In the genomic region with DNA sequence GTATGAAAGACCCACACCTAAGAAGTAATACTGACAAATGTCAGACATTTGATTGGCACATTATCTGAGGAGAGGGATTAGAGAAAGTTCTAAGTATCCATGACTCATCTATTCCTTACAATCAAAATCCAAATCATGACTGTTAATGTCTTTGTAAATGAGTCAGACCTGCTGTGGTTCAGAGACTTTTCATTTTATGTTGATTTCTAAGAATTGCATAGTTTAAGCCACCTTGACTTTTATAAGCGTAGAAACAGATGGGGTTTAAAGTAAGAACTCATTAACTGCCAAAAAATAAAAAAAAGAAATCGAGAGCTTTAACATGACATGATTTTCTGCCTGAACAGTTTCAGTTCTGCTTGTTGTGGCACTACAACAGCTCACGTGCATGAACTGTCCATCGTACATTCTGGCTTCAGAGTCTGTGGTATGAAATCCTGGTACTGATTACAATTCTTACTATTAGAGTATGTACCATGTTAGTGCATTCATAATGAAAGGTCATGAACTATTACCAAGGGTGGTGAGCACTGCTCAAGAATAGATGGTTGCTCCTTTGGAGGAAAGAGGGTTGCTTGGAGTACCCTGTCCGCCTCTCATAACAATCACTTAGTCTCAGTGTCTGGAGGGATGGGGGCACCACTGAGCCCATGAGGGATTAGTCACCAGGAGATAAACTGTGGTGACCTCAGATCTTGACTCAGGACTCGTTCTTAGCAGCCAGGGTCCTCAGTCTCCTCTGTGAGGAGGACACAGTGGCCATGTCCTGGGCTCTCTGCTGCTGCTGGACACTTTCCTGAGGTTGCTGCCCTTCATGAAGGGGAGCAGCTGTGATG, we compare ENCODE assay signal across 8 cellular contexts. TPM values are rescaled to one million over a fixed set of nuclear protein-coding genes. Genes with fewer than 3 reads are reported as not detected.
DNase-seq lines count a peak whose midpoint lies in the region; ATAC-seq and TF ChIP-seq lines count a peak whose summit lies in the region.

No MANE protein-coding gene starts in this region.

- peak overlapping the region in 1 of 8 donors; percentile 8 for H3K4me3 Mint-ChIP-seq in CD4-positive, alpha-beta memory T cell
- H3K4me3 Mint-ChIP-seq in activated B cell treated with CpG ODN at 0.5 μM for 24 hours = peak overlapping the region; percentile 38

- WGBS in psoas muscle, 3 donors = 57 to 65% (median 58%) methylated on average over 6 of the region's 6 CpGs

- peaks cover 0 to under 1% of the 10 kb centered on the region in 2 donors for H3K36me3 Mint-ChIP-seq in CD4-positive, alpha-beta memory T cell
- H3K36me3 Mint-ChIP-seq in activated B cell treated with CpG ODN at 0.5 μM for 24 hours (ENCODE audit: low read depth) = peaks cover 75% of the 10 kb centered on the region

- no peak for TF ChIP-seq CTCF in activated B cell treated with CpG ODN at 0.5 μM for 24 hours (IDR thresholded peaks at IDR 0.05)
- no peak for TF ChIP-seq CTCF in psoas muscle (IDR thresholded peaks at IDR 0.05)

- no peak for DNase-seq in CD4-positive, alpha-beta memory T cell
- DNase-seq in activated B cell treated with CpG ODN at 0.5 μM for 24 hours = no peak
- DNase-seq in psoas muscle = no peak
- no peak for DNase-seq in NCI-H1048 (lab: John Stamatoyannopoulos, UW)
- DNase-seq in DMS79 treated with DMSO at 0.1 percent for 48 hours (lab: John Stamatoyannopoulos, UW) = no peak
- no peak for DNase-seq in head of caudate nucleus

- peaks cover 2 to 8% of the 10 kb centered on the region in 2 donors for H3K27me3 Mint-ChIP-seq in CD4-positive, alpha-beta memory T cell
- H3K27me3 Mint-ChIP-seq in activated B cell treated with CpG ODN at 0.5 μM for 24 hours = no peaks in the 10 kb centered on the region

- intact Hi-C loops in CD4-positive, alpha-beta memory T cell (cut with micrococcal nuclease) = no loop called here
- intact Hi-C loops in activated B cell treated with CpG ODN at 0.5 μM for 24 hours (cut with micrococcal nuclease) (loop anchor here (1.0 kb wide), 1 partner anchor 57 kb away; no protein-coding TSS in a partner anchor), psoas muscle (cut with DNase I) (loop anchor here in 1 of 2 donors (5.0 kb wide), 1 partner anchor 54 kb away; no protein-coding TSS in a partner anchor), head of caudate nucleus (cut with DNase I) (no loop called here)

- H3K9me3 Mint-ChIP-seq in CD4-positive, alpha-beta memory T cell = peaks cover 0 to 5% (median under 1%) of the 10 kb centered on the region in 8 donors
- H3K9me3 Mint-ChIP-seq in activated B cell treated with CpG ODN at 0.5 μM for 24 hours = peaks cover 4% of the 10 kb centered on the region

- no peaks in the 10 kb centered on the region for H3K4me1 ChIP-seq in CD4-positive, alpha-beta memory T cell (ENCODE audit: insufficient read depth, low read length)
- H3K4me1 ChIP-seq in psoas muscle = peaks cover 8% of the 10 kb centered on the region

- H3K36me3 ChIP-seq in CD4-positive, alpha-beta memory T cell (ENCODE audit: insufficient read depth, low read length) = no peaks in the 10 kb centered on the region
- H3K36me3 ChIP-seq in psoas muscle (ENCODE audit: insufficient read depth in 1 of 2, low read depth in 1 of 2) = peaks cover 3 to 66% of the 10 kb centered on the region in 2 donors

- ATAC-seq in GM19372 (IDR thresholded peaks at IDR 0.05; ENCODE audit: low read depth, unreplicated experiment) (peak; percentile 96), HG03159 (IDR thresholded peaks at IDR 0.05; ENCODE audit: unreplicated experiment) (peak; percentile 99), activated B cell treated with CpG ODN at 0.5 μM for 24 hours (ENCODE audit: low read depth) (peak; percentile 81), psoas muscle (peak; percentile 26 to 52 (median 35))

- H3K27ac ChIP-seq in CD4-positive, alpha-beta memory T cell (ENCODE audit: low read depth, low read length) = no peak overlapping the region
- no peak overlapping the region for H3K27ac ChIP-seq in psoas muscle

- H3K4me1 Mint-ChIP-seq in CD4-positive, alpha-beta memory T cell = peaks cover 0 to 21% (median 4%) of the 10 kb centered on the region in 4 donors
- peaks cover 24% of the 10 kb centered on the region for H3K4me1 Mint-ChIP-seq in activated B cell treated with CpG ODN at 0.5 μM for 24 hours

- H3K9me3 ChIP-seq in CD4-positive, alpha-beta memory T cell (ENCODE audit: control insufficient read depth in 1 of 2, low read length in 2 of 2) = no peaks in the 10 kb centered on the region
- H3K9me3 ChIP-seq in psoas muscle = no peaks in the 10 kb centered on the region

- POLR2A ChIA-PET in CD4-positive, alpha-beta memory T cell (lab: Charles Lee; ENCODE audit: partially characterized antibody) = no interaction called here
- POLR2A ChIA-PET in activated B cell treated with CpG ODN at 0.5 μM for 24 hours (lab: Charles Lee) = no interaction called here

- H3K4me3 ChIP-seq in CD4-positive, alpha-beta memory T cell (ENCODE audit: low read length in 2 of 2) = no peak overlapping the region
- no peak overlapping the region for H3K4me3 ChIP-seq in psoas muscle

- peak overlapping the region in 4 of 7 donors; percentile 24 to 55 (median 42) for H3K27ac Mint-ChIP-seq in CD4-positive, alpha-beta memory T cell
- peak overlapping the region; percentile 81 for H3K27ac Mint-ChIP-seq in activated B cell treated with CpG ODN at 0.5 μM for 24 hours

- no peaks in the 10 kb centered on the region for H3K27me3 ChIP-seq in CD4-positive, alpha-beta memory T cell (ENCODE audit: insufficient read depth, low read length)
- H3K27me3 ChIP-seq in psoas muscle (ENCODE audit: insufficient read depth in 3 of 3, low read length in 2 of 3) = no peaks in the 10 kb centered on the region

- CTCF ChIA-PET in CD4-positive, alpha-beta memory T cell (lab: Charles Lee; ENCODE audit: partially characterized antibody) = interaction anchor here (2.2 kb wide), 1 partner anchor 9 kb away, joined by 9 read pairs; no protein-coding TSS in a partner anchor
- CTCF ChIA-PET in activated B cell treated with CpG ODN at 0.5 μM for 24 hours (lab: Charles Lee) = interaction anchor here (1.3 kb wide), 1 partner anchor 127 kb away, joined by 7 read pairs; no protein-coding TSS in a partner anchor

RNA-seq across cellular contexts. Expression of gene ACSM6, which starts 42.2 kb away (rescaled TPM):
- not detected for total RNA-seq in CD4-positive, alpha-beta memory T cell
- not detected for polyA plus RNA-seq in CD4-positive, alpha-beta memory T cell
- total RNA-seq in activated B cell treated with CpG ODN at 0.5 μM for 24 hours = not detected in 2 replicates
- total RNA-seq in psoas muscle = not detected
- not detected for polyA plus RNA-seq in psoas muscle

RNA-seq across cellular contexts. Expression of gene PDLIM1, which starts 54.5 kb away (rescaled TPM):
- total RNA-seq in CD4-positive, alpha-beta memory T cell = 1 to 10 TPM in 1 of 2 experiments, under 1 TPM in 1; 0.90 to 1.5 TPM
- 1 to 10 TPM; 1.3 to 7.3 TPM for polyA plus RNA-seq in CD4-positive, alpha-beta memory T cell
- 141 and 149 TPM in 2 replicates for total RNA-seq in activated B cell treated with CpG ODN at 0.5 μM for 24 hours
- total RNA-seq in psoas muscle = 100 to 1,000 TPM; 267 to 504 (median 329) TPM
- 100 to 1,000 TPM in 2 of 3 donors, 10 to 100 TPM in 1; 97.3 to 493 (median 311) TPM for polyA plus RNA-seq in psoas muscle

Comparison
In these comparisons a context has a peak if more than half of its experiments do, and no peak if none do; other contexts are left out.
1. ATAC-seq: peak in every context shown above with its lines; median percentile 99 in HG03159; 96 in GM19372; 81 in activated B cell treated with CpG ODN at 0.5 μM for 24 hours; 35 in psoas muscle.
2. RNA of gene PDLIM1, which starts 54.5 kb away (total RNA-seq): 267 to 504 TPM in psoas muscle and 141 to 149 TPM in activated B cell treated with CpG ODN at 0.5 μM for 24 hours; 0.90 to 1.5 TPM in CD4-positive, alpha-beta memory T cell; every median in the first group is over 10 times any median in the second.